17 cellular contexts compared by ENCODE assay signal in genomic region chr10:28365840-28366239, GRCh38.
DNase-seq lines count a peak whose midpoint lies in the region; ATAC-seq and TF ChIP-seq lines count a peak whose summit lies in the region.
"Had no signal": no experiment of that assay in that cellular context is flagged by ENCODE, and none has a peak within 500 bp of the region (broad histone marks: within the 10 kb centered on the region; RNA-seq: fewer than 3 reads in every experiment).

No MANE protein-coding gene starts in this region.

- no peak for TF ChIP-seq CTCF in CD4-positive, alpha-beta T cell (IDR thresholded peaks at IDR 0.05)
- TF ChIP-seq CTCF in mucosa of descending colon (IDR thresholded peaks at IDR 0.05) (no peak), chondrocyte (IDR thresholded peaks at IDR 0.05) (no peak)

- no peaks in the 10 kb centered on the region for H3K36me3 Mint-ChIP-seq in CD4-positive, alpha-beta T cell (ENCODE audit: low read depth)
- peaks cover 2% of the 10 kb centered on the region for H3K36me3 Mint-ChIP-seq in activated naive CD8-positive, alpha-beta T cell
- H3K36me3 Mint-ChIP-seq in chondrocyte (ENCODE audit: low read depth): no peaks in the 10 kb centered on the region

- peak overlapping the region; percentile 79 for H3K4me3 Mint-ChIP-seq in CD4-positive, alpha-beta T cell
- H3K4me3 Mint-ChIP-seq in activated naive CD8-positive, alpha-beta T cell: peak overlapping the region; percentile 73
- H3K4me3 Mint-ChIP-seq in chondrocyte (ENCODE audit: unreplicated experiment): no peak overlapping the region

- no peaks in the 10 kb centered on the region for H3K27me3 ChIP-seq in CD4-positive, alpha-beta T cell (ENCODE audit: control insufficient read depth, insufficient read depth, low read length)
- H3K27me3 ChIP-seq: BLaER1 treated with 17β-estradiol and CSF1 and Interleukin-3, amounts not matched to agents 10 nM and 100 nM; right atrium auricular region; tibial nerve had no signal

- no peaks in the 10 kb centered on the region for H3K9me3 ChIP-seq in CD4-positive, alpha-beta T cell (ENCODE audit: control insufficient read depth, low read length)
- H3K9me3 ChIP-seq in mucosa of descending colon: no peaks in the 10 kb centered on the region
- H3K9me3 ChIP-seq: BLaER1 treated with 17β-estradiol and CSF1 and Interleukin-3, amounts not matched to agents 10 nM and 100 nM; left ventricle myocardium inferior; right atrium auricular region; tibial nerve had no signal

- H3K4me3 ChIP-seq in mucosa of descending colon: no peak overlapping the region
- H3K4me3 ChIP-seq: BLaER1 treated with 17β-estradiol and CSF1 and Interleukin-3, amounts not matched to agents 10 nM and 100 nM; left ventricle myocardium inferior; right atrium auricular region; tibial nerve had no signal

- no peaks in the 10 kb centered on the region for H3K9me3 Mint-ChIP-seq in CD4-positive, alpha-beta T cell
- no peaks in the 10 kb centered on the region for H3K9me3 Mint-ChIP-seq in activated naive CD8-positive, alpha-beta T cell (ENCODE audit: low read depth)
- H3K9me3 Mint-ChIP-seq in chondrocyte (ENCODE audit: low read depth): no peaks in the 10 kb centered on the region

- H3K27ac ChIP-seq in CD4-positive, alpha-beta T cell (ENCODE audit: low read depth, low read length): peak overlapping the region; percentile 8
- H3K27ac ChIP-seq: BLaER1 treated with 17β-estradiol and CSF1 and Interleukin-3, amounts not matched to agents 10 nM and 100 nM; left ventricle myocardium inferior; right atrium auricular region had no signal

- H3K27me3 Mint-ChIP-seq in CD4-positive, alpha-beta T cell: no peaks in the 10 kb centered on the region
- H3K27me3 Mint-ChIP-seq in activated naive CD8-positive, alpha-beta T cell: no peaks in the 10 kb centered on the region
- no peaks in the 10 kb centered on the region for H3K27me3 Mint-ChIP-seq in chondrocyte (ENCODE audit: low read depth)

- POLR2A ChIA-PET in CD4-positive, alpha-beta T cell (lab: Charles Lee): interaction anchor here (0.6 to 7.3 kb wide), 5 partner anchors 14 to 63 kb away, joined by 3 to 258 read pairs (median 3); partner anchors contain the start of gene MPP7

- peaks cover 13% of the 10 kb centered on the region for H3K4me1 ChIP-seq in mucosa of descending colon (ENCODE audit: low read depth)
- H3K4me1 ChIP-seq: left ventricle myocardium inferior, right atrium auricular region had no signal

- no peak for ATAC-seq in CD4-positive, alpha-beta T cell (ENCODE audit: poor library complexity)
- peak; percentile 94 for ATAC-seq in mucosa of descending colon
- no peak for ATAC-seq in HG02588 (IDR thresholded peaks at IDR 0.05; ENCODE audit: unreplicated experiment)
- ATAC-seq in HG02981 (IDR thresholded peaks at IDR 0.05; ENCODE audit: unreplicated experiment): no peak

- CTCF ChIA-PET in CD4-positive, alpha-beta T cell (lab: Charles Lee): interaction anchor here (1.2 to 2.9 kb wide), 2 partner anchors 31 to 63 kb away, joined by 4 to 15 read pairs; partner anchors contain the start of gene MPP7

- intact Hi-C loops in CD4-positive, alpha-beta T cell (cut with DNase I, micrococcal nuclease): loop anchor here in 1 of 2 experiments (2.0 to 10.0 kb wide), 2 partner anchors 23 to 1121 kb away; partner anchors contain the start of gene ACBD5
- intact Hi-C loops in mucosa of descending colon (cut with DNase I, micrococcal nuclease): no loop called here

- no peaks in the 10 kb centered on the region for H3K36me3 ChIP-seq in mucosa of descending colon (ENCODE audit: low read depth)
- H3K36me3 ChIP-seq: BLaER1 treated with 17β-estradiol and CSF1 and Interleukin-3, amounts not matched to agents 10 nM and 100 nM; left ventricle myocardium inferior; right atrium auricular region; tibial nerve had no signal

- peak overlapping the region; percentile 91 for H3K27ac Mint-ChIP-seq in CD4-positive, alpha-beta T cell
- H3K27ac Mint-ChIP-seq in activated naive CD8-positive, alpha-beta T cell: peak overlapping the region; percentile 95
- H3K27ac Mint-ChIP-seq in chondrocyte (ENCODE audit: unreplicated experiment): no peak overlapping the region

- no peak for DNase-seq in CD4-positive, alpha-beta T cell
- DNase-seq in DMS53 (lab: John Stamatoyannopoulos, UW) (peak; percentile 78), mucosa of descending colon (peak in 1 of 3 donors; percentile 50), amygdala (lab: John Stamatoyannopoulos, UW) (no peak), chondrocyte (ENCODE audit: low spot score) (no peak)
- DNase-seq: activated CD8-positive, alpha-beta memory T cell treated with anti-CD3 and anti-CD28 coated beads for 24 hours; amniotic stem cell; hippocampal formation; left ventricle myocardium inferior; MV-4-11; stimulated activated CD8-positive, alpha-beta memory T cell treated with anti-CD3 and anti-CD28 coated beads, Interleukin-4, amount 100 ng/mL, for 48 hours had no signal

- peaks cover 57% of the 10 kb centered on the region for H3K4me1 Mint-ChIP-seq in CD4-positive, alpha-beta T cell (ENCODE audit: low read depth)
- peaks cover 55% of the 10 kb centered on the region for H3K4me1 Mint-ChIP-seq in activated naive CD8-positive, alpha-beta T cell (ENCODE audit: low read depth)
- H3K4me1 Mint-ChIP-seq in chondrocyte (ENCODE audit: low read depth): peaks cover 22% of the 10 kb centered on the region
